ENCODE assay signal across 9 cellular contexts in genomic region chr1:175599212-175599681, GRCh38.
DNase-seq lines count a peak whose midpoint lies in the region; ATAC-seq and TF ChIP-seq lines count a peak whose summit lies in the region.
"Had no signal": no experiment of that assay in that cellular context is flagged by ENCODE, and none has a peak within 500 bp of the region (broad histone marks: within the 10 kb centered on the region; RNA-seq: fewer than 3 reads in every experiment).

No MANE protein-coding gene starts in this region.

- TF ChIP-seq CTCF in cardiac muscle cell (IDR thresholded peaks at IDR 0.05; ENCODE audit: low read depth, low read length) = no peak
- no peak for TF ChIP-seq CTCF in right atrium auricular region (IDR thresholded peaks at IDR 0.05)
- no peak for TF ChIP-seq CTCF in type B pancreatic cell (conservative IDR thresholded peaks at IDR 0.05)

- H3K4me1 Mint-ChIP-seq in T-helper 17 cell (peaks cover 2% of the 10 kb centered on the region), type B pancreatic cell (ENCODE audit: unreplicated experiment) (no peaks in the 10 kb centered on the region)
- H3K4me1 Mint-ChIP-seq in activated CD4-positive, alpha-beta memory T cell treated with anti-CD3 and anti-CD28 coated beads for 36 hours (ENCODE audit: low read depth) = peaks cover 4% of the 10 kb centered on the region

- no peaks in the 10 kb centered on the region for H3K9me3 Mint-ChIP-seq in type B pancreatic cell
- H3K9me3 Mint-ChIP-seq in activated CD4-positive, alpha-beta memory T cell treated with anti-CD3 and anti-CD28 coated beads for 36 hours = no peaks in the 10 kb centered on the region

- intact Hi-C loops in sciatic nerve (cut with DNase I) = no loop called here
- intact Hi-C loops in activated CD4-positive, alpha-beta memory T cell treated with anti-CD3 and anti-CD28 coated beads for 36 hours (cut with micrococcal nuclease) = no loop called here

- H3K27me3 Mint-ChIP-seq in T-helper 17 cell = peaks cover 62% of the 10 kb centered on the region
- peaks cover 81% of the 10 kb centered on the region for H3K27me3 Mint-ChIP-seq in type B pancreatic cell
- H3K27me3 Mint-ChIP-seq in activated CD4-positive, alpha-beta memory T cell treated with anti-CD3 and anti-CD28 coated beads for 36 hours = peaks cover 21% of the 10 kb centered on the region

- H3K4me3 ChIP-seq in cardiac muscle cell (peak overlapping the region; percentile 3), right atrium auricular region (peak overlapping the region in 1 of 2 donors; percentile 0)
- H3K4me3 ChIP-seq: SK-N-MC had no signal

- CTCF ChIA-PET in activated CD4-positive, alpha-beta memory T cell treated with anti-CD3 and anti-CD28 coated beads for 36 hours (lab: Charles Lee) = no interaction called here

- H3K36me3 Mint-ChIP-seq in T-helper 17 cell (ENCODE audit: low read depth) (no peaks in the 10 kb centered on the region), type B pancreatic cell (no peaks in the 10 kb centered on the region)
- no peaks in the 10 kb centered on the region for H3K36me3 Mint-ChIP-seq in activated CD4-positive, alpha-beta memory T cell treated with anti-CD3 and anti-CD28 coated beads for 36 hours

- ATAC-seq in T-helper 17 cell (peak; percentile 59), sciatic nerve (no peak)

- H3K9me3 ChIP-seq in cardiac muscle cell (ENCODE audit: low read depth) (no peaks in the 10 kb centered on the region), right atrium auricular region (no peaks in the 10 kb centered on the region), T-helper 17 cell (ENCODE audit: control insufficient read depth, low read length, poor library complexity, severe bottlenecking) (no peaks in the 10 kb centered on the region)

- H3K27ac ChIP-seq in cardiac muscle cell = no peak overlapping the region
- H3K27ac ChIP-seq in right atrium auricular region = no peak overlapping the region
- H3K27ac ChIP-seq: SK-N-MC had no signal

- POLR2A ChIA-PET in activated CD4-positive, alpha-beta memory T cell treated with anti-CD3 and anti-CD28 coated beads for 36 hours (lab: Charles Lee) = no interaction called here

- H3K27ac Mint-ChIP-seq in T-helper 17 cell = no peak overlapping the region
- no peak overlapping the region for H3K27ac Mint-ChIP-seq in type B pancreatic cell
- H3K27ac Mint-ChIP-seq in activated CD4-positive, alpha-beta memory T cell treated with anti-CD3 and anti-CD28 coated beads for 36 hours = no peak overlapping the region

- no peaks in the 10 kb centered on the region for H3K4me1 ChIP-seq in cardiac muscle cell (ENCODE audit: low read depth)
- H3K4me1 ChIP-seq in right atrium auricular region = peaks cover 0 to 8% of the 10 kb centered on the region in 2 donors

- DNase-seq in cardiac muscle cell (ENCODE audit: low read depth in 1 of 2, low spot score in 1 of 2) (peak; percentile 12 to 44), right atrium auricular region (ENCODE audit: low spot score) (no peak), T-helper 17 cell (no peak), islet precursor cell (peak; percentile 68), type B pancreatic cell (ENCODE audit: extremely low spot score, unreplicated experiment) (no peak), NCI-H1105 (lab: John Stamatoyannopoulos, UW) (no peak), sciatic nerve (ENCODE audit: low spot score) (no peak)
- DNase-seq in activated CD4-positive, alpha-beta memory T cell treated with anti-CD3 and anti-CD28 coated beads for 36 hours = no peak

- H3K4me3 Mint-ChIP-seq in T-helper 17 cell (no peak overlapping the region), type B pancreatic cell (peak overlapping the region; percentile 78)
- no peak overlapping the region for H3K4me3 Mint-ChIP-seq in activated CD4-positive, alpha-beta memory T cell treated with anti-CD3 and anti-CD28 coated beads for 36 hours

- no peaks in the 10 kb centered on the region for H3K36me3 ChIP-seq in cardiac muscle cell
- no peaks in the 10 kb centered on the region for H3K36me3 ChIP-seq in right atrium auricular region

- H3K27me3 ChIP-seq in cardiac muscle cell (peaks cover 27% of the 10 kb centered on the region), right atrium auricular region (no peaks in the 10 kb centered on the region)

Comparison
In these comparisons a context has a peak if more than half of its experiments do, and no peak if none do; other contexts are left out.
1. DNase-seq: peak in cardiac muscle cell (2 of 2) and islet precursor cell (single experiment); none in right atrium auricular region (single experiment), T-helper 17 cell (0 of 3), type B pancreatic cell (single experiment), NCI-H1105 (single experiment), sciatic nerve (single experiment) and activated CD4-positive, alpha-beta memory T cell treated with anti-CD3 and anti-CD28 coated beads for 36 hours (single experiment).